ENCODE assay signal across 12 cellular contexts in the genomic region with DNA sequence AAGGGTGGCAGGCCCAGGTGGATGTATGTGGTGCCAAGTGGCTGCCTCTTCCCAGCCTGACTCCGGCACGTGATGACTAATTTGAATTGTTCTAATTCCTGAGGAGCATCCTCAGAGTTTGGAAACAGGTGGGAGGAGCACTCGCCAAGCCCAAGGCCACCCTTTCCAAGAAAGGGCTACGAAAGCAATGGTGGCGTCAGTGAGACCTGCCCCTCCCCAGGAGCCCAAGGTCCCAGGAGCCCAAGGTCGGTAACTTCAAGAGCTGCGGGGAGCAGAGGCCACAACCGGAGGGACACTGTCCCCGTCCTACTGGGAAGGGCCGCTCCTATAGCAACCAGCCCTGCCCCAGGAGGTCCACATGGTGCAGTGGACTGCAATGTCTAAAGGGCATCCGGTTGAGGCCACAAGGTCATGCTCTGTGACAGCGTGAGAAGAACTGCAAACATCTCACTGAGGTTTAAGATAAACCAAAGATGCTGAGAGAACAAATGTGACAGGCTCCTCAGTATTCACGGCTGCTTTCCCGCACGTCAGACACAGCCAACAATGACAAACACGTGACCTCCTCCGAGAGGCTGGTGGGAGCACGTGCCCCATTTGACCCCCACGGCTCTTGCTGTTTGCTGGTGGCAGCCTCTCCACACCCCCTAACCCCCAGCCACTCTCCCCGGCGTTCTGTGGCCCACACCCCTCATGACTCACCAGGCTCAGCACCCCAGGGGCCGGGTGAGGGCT.
DNase-seq lines count a peak whose midpoint lies in the region; ATAC-seq and TF ChIP-seq lines count a peak whose summit lies in the region.
"Had no signal": no experiment of that assay in that cellular context is flagged by ENCODE, and none has a peak within 500 bp of the region (broad histone marks: within the 10 kb centered on the region; RNA-seq: fewer than 3 reads in every experiment).

No MANE protein-coding gene starts in this region.

- no peak overlapping the region for H3K4me2 ChIP-seq in BLaER1

- H3K4me1 ChIP-seq in BLaER1, result peaks cover 62% of the 10 kb centered on the region

- TF ChIP-seq CTCF in fibroblast of mammary gland (conservative IDR thresholded peaks at IDR 0.05; ENCODE audit: control insufficient read depth, insufficient read depth, low read depth, low read length) (no peak), neural crest cell (conservative IDR thresholded peaks at IDR 0.05) (no peak)

- no peak overlapping the region for H3K9ac ChIP-seq in BLaER1

- H3K27ac Mint-ChIP-seq in neural crest cell (ENCODE audit: unreplicated experiment), result peak overlapping the region; percentile 97
- H3K27ac Mint-ChIP-seq: stimulated activated naive CD8-positive, alpha-beta T cell treated with anti-CD3 and anti-CD28 coated beads, Interleukin-15, Interleukin-2, amounts not matched to agents 100 ng/mL and 50 ng/mL, for 24 hours had no signal

- no peak overlapping the region for H3K4me3 ChIP-seq in BLaER1
- no peak overlapping the region for H3K4me3 ChIP-seq in fibroblast of mammary gland (ENCODE audit: control insufficient read depth, low read depth, low read length)
- H3K4me3 ChIP-seq: SK-N-MC had no signal

- in situ Hi-C loops in SK-MEL-5 (cut with HindIII; ENCODE audit: low pct_unique_long_range_greater_than_20kb, low sequenced_read_pairs), result no loop called here

- H3K9me3 ChIP-seq in BLaER1, result no peaks in the 10 kb centered on the region

- DNase-seq in SK-MEL-5 (ENCODE audit: low read depth, low spot score), result peak; percentile 93
- peak; percentile 19 for DNase-seq in fibroblast of mammary gland (ENCODE audit: low read depth)
- peak; percentile 57 for DNase-seq in neural crest cell (ENCODE audit: low read depth, low spot score)
- no peak for DNase-seq in NCI-H2171 (lab: John Stamatoyannopoulos, UW)
- no peak for DNase-seq in NCI-H82 (lab: John Stamatoyannopoulos, UW)
- no peak for DNase-seq in amniotic stem cell (lab: John Stamatoyannopoulos, UW)
- DNase-seq: CD4-positive, alpha-beta memory T cell had no signal

- peaks cover 29% of the 10 kb centered on the region for H3K27me3 Mint-ChIP-seq in neural crest cell (ENCODE audit: low read depth)
- H3K27me3 Mint-ChIP-seq: CD4-positive, alpha-beta memory T cell; stimulated activated naive CD8-positive, alpha-beta T cell treated with anti-CD3 and anti-CD28 coated beads, Interleukin-15, Interleukin-2, amounts not matched to agents 100 ng/mL and 50 ng/mL, for 24 hours had no signal

- peaks cover 81% of the 10 kb centered on the region for H3K4me1 Mint-ChIP-seq in neural crest cell

- ATAC-seq in HG03159 (IDR thresholded peaks at IDR 0.05; ENCODE audit: unreplicated experiment), result no peak
- ATAC-seq: activated naive CD4-positive, alpha-beta T cell treated with anti-CD3 and anti-CD28 coated beads, Interleukin-2, amount 50 U/mL, for 72 hours had no signal

- no peaks in the 10 kb centered on the region for H3K36me3 ChIP-seq in BLaER1

- no peaks in the 10 kb centered on the region for H3K9me3 Mint-ChIP-seq in neural crest cell
- H3K9me3 Mint-ChIP-seq: activated naive CD4-positive, alpha-beta T cell treated with anti-CD3 and anti-CD28 coated beads, Interleukin-2, amount 50 U/mL, for 72 hours; stimulated activated naive CD8-positive, alpha-beta T cell treated with anti-CD3 and anti-CD28 coated beads, Interleukin-15, Interleukin-2, amounts not matched to agents 100 ng/mL and 50 ng/mL, for 24 hours had no signal

- H4K20me1 ChIP-seq in BLaER1, result peaks cover 68% of the 10 kb centered on the region

- H3K27me3 ChIP-seq in BLaER1, result no peaks in the 10 kb centered on the region

- no peaks in the 10 kb centered on the region for H3K36me3 Mint-ChIP-seq in neural crest cell (ENCODE audit: low read depth)
- H3K36me3 Mint-ChIP-seq: activated naive CD4-positive, alpha-beta T cell treated with anti-CD3 and anti-CD28 coated beads, Interleukin-2, amount 50 U/mL, for 72 hours; CD4-positive, alpha-beta memory T cell had no signal

- 0 out of 2 replicates have a peak overlapping the region, but pooled peaks have one; percentile 13 for H3K27ac ChIP-seq in BLaER1
- H3K27ac ChIP-seq: SK-N-MC had no signal

- peak overlapping the region; percentile 77 for H3K4me3 Mint-ChIP-seq in neural crest cell
- H3K4me3 Mint-ChIP-seq: CD4-positive, alpha-beta memory T cell; stimulated activated naive CD8-positive, alpha-beta T cell treated with anti-CD3 and anti-CD28 coated beads, Interleukin-15, Interleukin-2, amounts not matched to agents 100 ng/mL and 50 ng/mL, for 24 hours had no signal

Comparison
In these comparisons a context has a peak if more than half of its experiments do, and no peak if none do; other contexts are left out.
1. DNase-seq: peak in SK-MEL-5 (single experiment), fibroblast of mammary gland (single experiment) and neural crest cell (single experiment); none in NCI-H2171 (single experiment), NCI-H82 (single experiment) and amniotic stem cell (single experiment).